ENCODE assay signal across 26 cellular contexts in genomic region chrX:144275826-144276225, GRCh38.
"Had no signal": no experiment of that assay in that cellular context is flagged by ENCODE, and none has a peak within 500 bp of the region (broad histone marks: within the 10 kb centered on the region; RNA-seq: fewer than 3 reads in every experiment).

No MANE protein-coding gene starts in this region.

- H3K27ac ChIP-seq: stomach, suprapubic skin, testis, thoracic aorta, thyroid gland, tibial artery, tibial nerve, transverse colon, upper lobe of left lung, upper lobe of right lung, uterus, vagina had no signal

- H3K36me3 ChIP-seq: stomach, suprapubic skin, thoracic aorta, thyroid gland, tibial artery, tibial nerve, transverse colon, upper lobe of left lung, upper lobe of right lung, uterus, vagina had no signal

- ATAC-seq: stimulated activated effector memory CD8-positive, alpha-beta T cell treated with anti-CD3 and anti-CD28 coated beads, Interleukin-12 subunit alpha, Interleukin-12 subunit beta, amount 100 ng/mL, for 72 hours; stimulated activated memory B cell treated with anti-CD40 and anti-IgM and Interleukin-4, amounts not matched to agents 10 μg/mL and 1 μg/mL and 100 μg/mL, for 72 hours; stimulated activated naive B cell treated with anti-CD40 and anti-IgM and Interleukin-4, amounts not matched to agents 10 μg/mL and 1 μg/mL and 100 μg/mL, for 72 hours; stimulated activated naive CD8-positive, alpha-beta T cell treated with anti-CD3 and anti-CD28 coated beads, Interleukin-15, amount 100 ng/mL, for 72 hours; stimulated activated naive CD8-positive, alpha-beta T cell treated with anti-CD3 and anti-CD28 coated beads, Interleukin-15, Interleukin-2, amounts not matched to agents 100 U/mL and 50 U/mL, for 24 hours had no signal

- H3K4me1 ChIP-seq: stomach, suprapubic skin, testis, thyroid gland, tibial artery, tibial nerve, transverse colon, upper lobe of left lung, upper lobe of right lung, uterus, vagina had no signal

- H3K27me3 ChIP-seq: stomach, suprapubic skin, testis, thyroid gland, tibial artery, tibial nerve, transverse colon, upper lobe of left lung, upper lobe of right lung, uterus, vagina had no signal

- DNase-seq: stimulated activated CD4-positive, alpha-beta T cell treated with anti-CD3 and anti-CD28 coated beads, Interleukin-2, amount 100 ng/mL, for 48 hours; stimulated activated CD4-positive, alpha-beta T cell treated with anti-CD3 and anti-CD28 coated beads, Interleukin-4, amount 100 ng/mL, for 1 hour; stimulated activated CD4-positive, alpha-beta T cell treated with anti-CD3 and anti-CD28 coated beads, Interleukin-4, amount 100 ng/mL, for 24 hours; stimulated activated CD4-positive, alpha-beta T cell treated with anti-CD3 and anti-CD28 coated beads, Interleukin-4, amount 100 ng/mL, for 4 hours; stimulated activated CD8-positive, alpha-beta memory T cell treated with anti-CD3 and anti-CD28 coated beads, Interleukin-4, amount 100 ng/mL, for 48 hours; stimulated activated naive B cell treated with anti-CD40 and anti-IgM and Interleukin-4, amounts not matched to agents 10 μg/mL and 1 μg/mL and 100 μg/mL, for 72 hours; stimulated activated naive CD4-positive, alpha-beta T cell; stimulated activated naive CD4-positive, alpha-beta T cell treated with Interleukin-2 at 50 U/mL for 16 hours; stimulated activated naive CD8-positive, alpha-beta T cell treated with anti-CD3 and anti-CD28 coated beads, Interleukin-15, amount 100 ng/mL, for 72 hours; stimulated activated naive CD8-positive, alpha-beta T cell treated with anti-CD3 and anti-CD28 coated beads, Interleukin-15, Interleukin-2, amounts not matched to agents 100 U/mL and 50 U/mL, for 24 hours; stomach; substantia nigra; testis; thyroid gland; tibial artery; transverse colon; trophoblast cell; upper lobe of left lung; upper lobe of right lung; uterus had no signal

- H3K4me3 ChIP-seq: stomach, suprapubic skin, testis, thoracic aorta, thyroid gland, tibial artery, tibial nerve, transverse colon, upper lobe of left lung, upper lobe of right lung, uterus, vagina had no signal
